13 cellular contexts compared by ENCODE assay signal in genomic region chr5:59450245-59450644, GRCh38.
DNase-seq lines count a peak whose midpoint lies in the region; ATAC-seq, FAIRE-seq and TF ChIP-seq lines count a peak whose summit lies in the region.
"Had no signal": no experiment of that assay in that cellular context is flagged by ENCODE, and none has a peak within 500 bp of the region (broad histone marks: within the 10 kb centered on the region; RNA-seq: fewer than 3 reads in every experiment).

No MANE protein-coding gene starts in this region.

- POLR2A ChIA-PET in GM12878 (lab: Charles Lee) (no interaction called here), Caco-2 (lab: Charles Lee) (no interaction called here)

- no peak overlapping the region for H3K18ac ChIP-seq in mesendoderm (ENCODE audit: low read length)

- WGBS in GM12878 (ENCODE audit: insufficient coverage, insufficient replicate concordance, low lambda C conversion rate, missing lambda C conversion rate), result 0% methylated on average over 1 of the region's 1 CpG
- 100% methylated on average over 1 of the region's 1 CpG for WGBS in mesendoderm (ENCODE audit: extremely low coverage, insufficient coverage, low lambda C conversion rate)

- H3K4me3 ChIP-seq in DOHH2 (ENCODE audit: low read length) (no peak overlapping the region), KMS-11 (IDR thresholded peaks at IDR 0.05; ENCODE audit: insufficient read depth, low read depth, low read length) (no peak overlapping the region), GM12878 (no peak overlapping the region), mesendoderm (ENCODE audit: low read length) (no peak overlapping the region), lower lobe of right lung (no peak overlapping the region), Caco-2 (ENCODE audit: low read depth, low read length) (no peak overlapping the region)

- H4K20me1 ChIP-seq in DOHH2 (ENCODE audit: control insufficient read depth, insufficient read depth, low read depth, low read length), result no peaks in the 10 kb centered on the region
- no peaks in the 10 kb centered on the region for H4K20me1 ChIP-seq in KMS-11 (ENCODE audit: insufficient read depth)
- H4K20me1 ChIP-seq in GM12878 (ENCODE audit: control insufficient read depth, insufficient read depth), result no peaks in the 10 kb centered on the region

- H3K9me3 ChIP-seq in DOHH2 (ENCODE audit: control insufficient read depth, insufficient read depth, low read length), result no peaks in the 10 kb centered on the region; the same call in 1 of the 2 replicates
- H3K9me3 ChIP-seq in GM12878 (replicated peaks; ENCODE audit: control insufficient read depth, insufficient read depth, low read length), result no peaks in the 10 kb centered on the region
- no peaks in the 10 kb centered on the region for H3K9me3 ChIP-seq in lower lobe of right lung
- H3K9me3 ChIP-seq in Caco-2, result peaks cover 4% of the 10 kb centered on the region; the same call in 1 of the 2 replicates

- H2BK5ac ChIP-seq in mesendoderm (ENCODE audit: low read length), result no peak overlapping the region

- no peak overlapping the region for H2AK5ac ChIP-seq in mesendoderm (ENCODE audit: low read length)

- H3K4me2 ChIP-seq in DOHH2 (ENCODE audit: low read length) (no peak overlapping the region), KMS-11 (no peak overlapping the region), GM12878 (ENCODE audit: control insufficient read depth, insufficient read depth) (no peak overlapping the region), mesendoderm (ENCODE audit: low read length) (no peak overlapping the region)

- SMC1A ChIA-PET in GM12878 (lab: Charles Lee; ENCODE audit: uncharacterized antibody, unreplicated experiment), result no interaction called here

- no peak overlapping the region for H3K9ac ChIP-seq in KMS-11
- no peak overlapping the region for H3K9ac ChIP-seq in GM12878 (ENCODE audit: control insufficient read depth, insufficient read depth, low read length)
- H3K9ac ChIP-seq in mesendoderm (ENCODE audit: low read length), result no peak overlapping the region

- no peaks in the 10 kb centered on the region for H3K79me1 ChIP-seq in mesendoderm (ENCODE audit: low read length)

- FAIRE-seq in GM12878 (lab: Jason Lieb, UNC), result no peak

- CTCF ChIA-PET in GM12878 (lab: Yijun Ruan, JAX), result interaction anchor here (0.6 to 0.7 kb wide), 3 partner anchors 40 to 536 kb away, joined by 3 to 4 read pairs (median 3); no protein-coding TSS in a partner anchor
- CTCF ChIA-PET in Caco-2 (lab: Charles Lee), result no interaction called here

- no peak overlapping the region for H4K8ac ChIP-seq in mesendoderm (ENCODE audit: low read depth, low read length)

- no peak overlapping the region for H4K5ac ChIP-seq in mesendoderm (ENCODE audit: low read length)

- no peaks in the 10 kb centered on the region for H3K36me3 Mint-ChIP-seq in Caco-2 (ENCODE audit: insufficient read depth, unreplicated experiment)

- H2BK120ac ChIP-seq in mesendoderm (ENCODE audit: low read depth, low read length), result no peak overlapping the region

- H3K9me3 Mint-ChIP-seq in Caco-2 (ENCODE audit: unreplicated experiment), result peaks cover 19% of the 10 kb centered on the region
- H3K9me3 Mint-ChIP-seq: activated T-helper 17 cell treated with anti-CD3 and anti-CD28 coated beads, Interleukin-2, amount 50 U/mL, for 72 hours had no signal

- in situ Hi-C loops in GM12878 (cut with MboI), result no loop called here

- no peaks in the 10 kb centered on the region for H3K4me1 Mint-ChIP-seq in Caco-2 (ENCODE audit: low read depth, unreplicated experiment)
- H3K4me1 Mint-ChIP-seq: activated T-helper 17 cell treated with anti-CD3 and anti-CD28 coated beads, Interleukin-2, amount 50 U/mL, for 72 hours had no signal

- intact Hi-C loops in GM12878 (cut with micrococcal nuclease; ENCODE audit: unreplicated experiment), result no loop called here
- intact Hi-C loops in lower lobe of right lung (cut with DNase I), result no loop called here
- intact Hi-C loops in Caco-2 (cut with micrococcal nuclease; ENCODE audit: unreplicated experiment), result loop anchor here (1.0 kb wide), 1 partner anchor 61 kb away; no protein-coding TSS in a partner anchor

- no peak overlapping the region for H3K27ac Mint-ChIP-seq in Caco-2 (ENCODE audit: unreplicated experiment)
- H3K27ac Mint-ChIP-seq: activated T-helper 17 cell treated with anti-CD3 and anti-CD28 coated beads, Interleukin-2, amount 50 U/mL, for 72 hours had no signal

- RAD21 ChIA-PET in GM12878 (lab: Charles Lee; ENCODE audit: unreplicated experiment), result no interaction called here

- no peaks in the 10 kb centered on the region for H3K27me3 Mint-ChIP-seq in Caco-2 (ENCODE audit: insufficient read depth, unreplicated experiment)

- TF ChIP-seq RAD21 in GM12878 (IDR thresholded peaks at IDR 0.05; ENCODE audit: insufficient read depth, low read depth, low read length), result no peak

- no peak overlapping the region for H2BK15ac ChIP-seq in mesendoderm (replicated peaks; ENCODE audit: low read depth)

- DNase-seq in GM12878 (ENCODE audit: low read depth, low spot score) (no peak), mesendoderm (peak; percentile 20), lower lobe of right lung (no peak), Caco-2 (no peak), mesenteric fat pad (ENCODE audit: low spot score) (no peak)
- no peak for DNase-seq in stimulated activated CD4-positive, alpha-beta T cell treated with anti-CD3 and anti-CD28 coated beads, Interleukin-4, amount 100 ng/mL, for 1 hour
- DNase-seq: activated CD4-positive, CD25-positive, alpha-beta regulatory T cell treated with anti-CD3 and anti-CD28 coated beads, Interleukin-2, amount 50 U/mL, for 72 hours; central memory CD4-positive, alpha-beta T cell; NCI-H2029 treated with DMSO at 0.1 percent for 48 hours; stimulated activated CD4-positive, alpha-beta T cell treated with anti-CD3 and anti-CD28 coated beads, Interleukin-15, amount 100 ng/mL, for 24 hours had no signal

- TF ChIP-seq CTCF in DOHH2 (IDR thresholded peaks at IDR 0.05; ENCODE audit: low read depth, low read length, poor library complexity, severe bottlenecking) (peak; percentile 24), KMS-11 (conservative IDR thresholded peaks at IDR 0.05; ENCODE audit: low read depth, low read length) (0 out of 2 replicates have a peak, but pooled peaks have one; percentile 23), GM12878 (IDR thresholded peaks at IDR 0.05 in 2 of 3, conservative IDR thresholded peaks at IDR 0.05 in 1 of 3; ENCODE audit: control insufficient read depth in 2 of 3, extremely low read depth in 1 of 3, insufficient read depth in 1 of 3, low read depth in 3 of 3, low read length in 3 of 3) (peak; percentile 15 to 39 (median 25); a peak in 3 of 6 replicates), lower lobe of right lung (IDR thresholded peaks at IDR 0.05) (no peak), Caco-2 (IDR thresholded peaks at IDR 0.05; ENCODE audit: insufficient read depth in 1 of 2, low read depth in 1 of 2, low read length in 1 of 2, severe bottlenecking in 1 of 2, unreplicated experiment in 1 of 2) (no peak)

- BruUV-seq in GM12878 (replicated peaks; lab: Mats Ljungman, UMichigan) (no TSS peak), Caco-2 (replicated peaks; lab: Mats Ljungman, UMichigan) (no TSS peak)

- H3K79me2 ChIP-seq in DOHH2 (ENCODE audit: control insufficient read depth, low read length) (no peaks in the 10 kb centered on the region), KMS-11 (ENCODE audit: insufficient read depth, low read depth) (no peaks in the 10 kb centered on the region), GM12878 (ENCODE audit: control insufficient read depth, insufficient read depth, low read length) (no peaks in the 10 kb centered on the region), mesendoderm (ENCODE audit: control insufficient read depth, insufficient read depth, low read length) (no peaks in the 10 kb centered on the region)

- peak; percentile 55; the same call in 2 of the 3 replicates for ATAC-seq in GM12878
- ATAC-seq in lower lobe of right lung, result no peak
- ATAC-seq: activated T-helper 17 cell treated with anti-CD3 and anti-CD28 coated beads, Interleukin-2, amount 50 U/mL, for 72 hours had no signal

- no peak for TF ChIP-seq EP300 in GM12878 (IDR thresholded peaks at IDR 0.05; ENCODE audit: borderline replicate concordance in 1 of 2, control insufficient read depth in 1 of 2, low read depth in 2 of 2, low read length in 2 of 2)

- H3K36me3 ChIP-seq in DOHH2 (ENCODE audit: control insufficient read depth, low read length), result no peaks in the 10 kb centered on the region
- H3K36me3 ChIP-seq in KMS-11 (ENCODE audit: insufficient read depth), result no peaks in the 10 kb centered on the region
- no peaks in the 10 kb centered on the region for H3K36me3 ChIP-seq in GM12878 (ENCODE audit: control insufficient read depth in 2 of 2, insufficient read depth in 2 of 2, low read length in 1 of 2)
- H3K36me3 ChIP-seq in mesendoderm (ENCODE audit: control insufficient read depth, insufficient read depth, low read length), result no peaks in the 10 kb centered on the region
- H3K36me3 ChIP-seq in lower lobe of right lung, result no peaks in the 10 kb centered on the region
- no peaks in the 10 kb centered on the region for H3K36me3 ChIP-seq in Caco-2 (ENCODE audit: control insufficient read depth, insufficient read depth, low read length)

- H3K23ac ChIP-seq in mesendoderm (ENCODE audit: low read length), result no peak overlapping the region

- no peak for TF ChIP-seq POLR2A in GM12878 (IDR thresholded peaks at IDR 0.05; ENCODE audit: low read depth, low read length)

- no peak overlapping the region for H3K4me3 Mint-ChIP-seq in Caco-2 (ENCODE audit: unreplicated experiment)
- H3K4me3 Mint-ChIP-seq: activated T-helper 17 cell treated with anti-CD3 and anti-CD28 coated beads, Interleukin-2, amount 50 U/mL, for 72 hours had no signal

- no peaks in the 10 kb centered on the region for H3F3A ChIP-seq in DOHH2 (ENCODE audit: control insufficient read depth, insufficient read depth)

- H3K27ac ChIP-seq in DOHH2 (ENCODE audit: low read depth, low read length) (no peak overlapping the region), KMS-11 (no peak overlapping the region), GM12878 (ENCODE audit: control insufficient read depth, insufficient read depth) (no peak overlapping the region), mesendoderm (ENCODE audit: low read depth, low read length) (no peak overlapping the region), lower lobe of right lung (no peak overlapping the region)

- no peak overlapping the region for H3K4ac ChIP-seq in mesendoderm (ENCODE audit: low read depth, low read length)

- no peaks in the 10 kb centered on the region for H3K27me3 ChIP-seq in DOHH2 (ENCODE audit: control insufficient read depth, low read length)
- H3K27me3 ChIP-seq in KMS-11 (ENCODE audit: insufficient read depth, low read depth), result no peaks in the 10 kb centered on the region
- no peaks in the 10 kb centered on the region for H3K27me3 ChIP-seq in GM12878 (replicated peaks in 1 of 2; ENCODE audit: control insufficient read depth in 2 of 2, insufficient read depth in 2 of 2, low read length in 1 of 2)
- no peaks in the 10 kb centered on the region for H3K27me3 ChIP-seq in mesendoderm (ENCODE audit: insufficient read depth, low read length, poor library complexity)
- no peaks in the 10 kb centered on the region for H3K27me3 ChIP-seq in lower lobe of right lung (ENCODE audit: low read depth)
- no peaks in the 10 kb centered on the region for H3K27me3 ChIP-seq in Caco-2 (replicated peaks; ENCODE audit: control insufficient read depth, insufficient read depth, low read length)

- H2AFZ ChIP-seq in KMS-11 (ENCODE audit: low read depth), result no peak overlapping the region
- H2AFZ ChIP-seq in GM12878 (ENCODE audit: control insufficient read depth, low read depth, low read length), result no peak overlapping the region

- no peaks in the 10 kb centered on the region for H3K9me2 ChIP-seq in DOHH2 (replicated peaks; ENCODE audit: control insufficient read depth, low read length)

- H3K4me1 ChIP-seq in DOHH2 (ENCODE audit: control insufficient read depth, low read length) (no peaks in the 10 kb centered on the region), KMS-11 (ENCODE audit: low read depth, poor library complexity, severe bottlenecking) (no peaks in the 10 kb centered on the region), GM12878 (ENCODE audit: control insufficient read depth, insufficient read depth, low read length) (no peaks in the 10 kb centered on the region), mesendoderm (ENCODE audit: control insufficient read depth, low read depth, low read length) (no peaks in the 10 kb centered on the region), lower lobe of right lung (no peaks in the 10 kb centered on the region), Caco-2 (no peaks in the 10 kb centered on the region)

- no peak overlapping the region for H3K56ac ChIP-seq in mesendoderm (ENCODE audit: low read length)

Comparison
In these comparisons a context has a peak if more than half of its experiments do, and no peak if none do; other contexts are left out.
1. CTCF ChIP-seq: peak in DOHH2 (single experiment), KMS-11 (single experiment) and GM12878 (3 of 3); none in lower lobe of right lung (single experiment) and Caco-2 (0 of 2).